ENCODE assay signal across 25 cellular contexts in genomic region chr1:204114606-204115005, GRCh38. TPM values are rescaled to one million over a fixed set of nuclear protein-coding genes. Genes with fewer than 3 reads are reported as not detected.
DNase-seq lines count a peak whose midpoint lies in the region; ATAC-seq, FAIRE-seq and TF ChIP-seq lines count a peak whose summit lies in the region.
"Had no signal": no experiment of that assay in that cellular context is flagged by ENCODE, and none has a peak within 500 bp of the region (broad histone marks: within the 10 kb centered on the region; RNA-seq: fewer than 3 reads in every experiment).

No MANE protein-coding gene starts in this region.

- no peak overlapping the region for H3K27ac ChIP-seq in kidney (ENCODE audit: low read depth in 2 of 2, low read length in 2 of 2)
- H3K27ac ChIP-seq: epithelial cell of prostate, RWPE1, tibial artery had no signal

- no peak for ATAC-seq in stimulated activated naive B cell treated with anti-CD40 and anti-IgM and Interleukin-4, amounts not matched to agents 10 μg/mL and 1 μg/mL and 100 μg/mL, for 72 hours (replicated peaks)

- no peaks in the 10 kb centered on the region for H3K36me3 Mint-ChIP-seq in stimulated activated naive B cell treated with anti-CD40 and anti-IgM and Interleukin-4, amounts not matched to agents 10 μg/mL and 1 μg/mL and 100 μg/mL, for 72 hours

- no peak for TF ChIP-seq CTCF in kidney (IDR thresholded peaks at IDR 0.05; ENCODE audit: borderline replicate concordance, extremely low read depth, insufficient read depth)

- no peak overlapping the region for H3K9ac ChIP-seq in kidney (ENCODE audit: low read length in 2 of 2)

- peaks cover 13 to 15% of the 10 kb centered on the region in 2 donors for H3K4me1 ChIP-seq in kidney (ENCODE audit: control insufficient read depth in 1 of 2, insufficient read depth in 1 of 2, low read depth in 1 of 2, low read length in 2 of 2)
- H3K4me1 ChIP-seq: Caco-2 had no signal

- intact Hi-C loops in kidney (cut with DNase I): no loop called here

- H3K9me3 ChIP-seq in kidney (ENCODE audit: control insufficient read depth in 1 of 2, low read length in 2 of 2): no peaks in the 10 kb centered on the region
- H3K9me3 ChIP-seq: Caco-2, tibial artery had no signal

- H3K27ac Mint-ChIP-seq in stimulated activated naive B cell treated with anti-CD40 and anti-IgM and Interleukin-4, amounts not matched to agents 10 μg/mL and 1 μg/mL and 100 μg/mL, for 72 hours: peak overlapping the region; percentile 51
- H3K27ac Mint-ChIP-seq: activated naive CD4-positive, alpha-beta T cell treated with anti-CD3 and anti-CD28 coated beads for 36 hours; stimulated activated naive CD8-positive, alpha-beta T cell treated with anti-CD3 and anti-CD28 coated beads, Interleukin-15, Interleukin-2, amounts not matched to agents 100 ng/mL and 50 ng/mL, for 24 hours had no signal

- in situ Hi-C loops in SK-MEL-5 (cut with HindIII; ENCODE audit: low pct_unique_long_range_greater_than_20kb, low sequenced_read_pairs): no loop called here

- no peaks in the 10 kb centered on the region for H3K9me3 Mint-ChIP-seq in stimulated activated naive B cell treated with anti-CD40 and anti-IgM and Interleukin-4, amounts not matched to agents 10 μg/mL and 1 μg/mL and 100 μg/mL, for 72 hours
- H3K9me3 Mint-ChIP-seq: activated naive CD4-positive, alpha-beta T cell treated with anti-CD3 and anti-CD28 coated beads for 36 hours; activated T-cell treated with anti-CD3 and anti-CD28 coated beads, Interleukin-2, amount 50 U/mL, for 24 hours; stimulated activated naive CD8-positive, alpha-beta T cell treated with anti-CD3 and anti-CD28 coated beads, Interleukin-15, Interleukin-2, amounts not matched to agents 100 ng/mL and 50 ng/mL, for 24 hours had no signal

- no peak overlapping the region for H3K4me3 ChIP-seq in kidney (ENCODE audit: low read length in 2 of 2)
- H3K4me3 ChIP-seq: tibial artery had no signal

- peaks cover 3 to 12% of the 10 kb centered on the region in 2 donors for H3K4me1 Mint-ChIP-seq in stimulated activated naive B cell treated with anti-CD40 and anti-IgM and Interleukin-4, amounts not matched to agents 10 μg/mL and 1 μg/mL and 100 μg/mL, for 72 hours

- FAIRE-seq in kidney (lab: Jason Lieb, UNC): no peak
- FAIRE-seq: GM19239, HTR-8/SVneo had no signal

- no peak overlapping the region for H3K4me3 Mint-ChIP-seq in stimulated activated naive B cell treated with anti-CD40 and anti-IgM and Interleukin-4, amounts not matched to agents 10 μg/mL and 1 μg/mL and 100 μg/mL, for 72 hours
- H3K4me3 Mint-ChIP-seq: activated naive CD4-positive, alpha-beta T cell treated with anti-CD3 and anti-CD28 coated beads for 36 hours; activated T-cell treated with anti-CD3 and anti-CD28 coated beads, Interleukin-2, amount 50 U/mL, for 24 hours; stimulated activated naive CD8-positive, alpha-beta T cell treated with anti-CD3 and anti-CD28 coated beads, Interleukin-15, Interleukin-2, amounts not matched to agents 100 ng/mL and 50 ng/mL, for 24 hours had no signal

- H3K36me3 ChIP-seq in kidney (ENCODE audit: control insufficient read depth in 1 of 2, insufficient read depth in 2 of 2, low read length in 2 of 2): peaks cover 21 to 37% of the 10 kb centered on the region in 2 donors

- H3K27me3 Mint-ChIP-seq in stimulated activated naive B cell treated with anti-CD40 and anti-IgM and Interleukin-4, amounts not matched to agents 10 μg/mL and 1 μg/mL and 100 μg/mL, for 72 hours: peaks cover 8 to 12% of the 10 kb centered on the region in 2 donors
- H3K27me3 Mint-ChIP-seq: activated T-cell treated with anti-CD3 and anti-CD28 coated beads, Interleukin-2, amount 50 U/mL, for 24 hours; stimulated activated naive CD8-positive, alpha-beta T cell treated with anti-CD3 and anti-CD28 coated beads, Interleukin-15, Interleukin-2, amounts not matched to agents 100 ng/mL and 50 ng/mL, for 24 hours had no signal

- DNase-seq in Kasumi-1 (lab: John Stamatoyannopoulos, UW) (peak; percentile 50 to 66), SK-MEL-5 (ENCODE audit: low read depth, low spot score) (peak; percentile 90), kidney (peak; percentile 54), iPS-NIHi7 (ENCODE audit: extremely low spot score) (no peak), SW 1271 (lab: John Stamatoyannopoulos, UW) (no peak), GM03348 (ENCODE audit: low spot score) (no peak), GOT3 (lab: John Stamatoyannopoulos, UW) (no peak)
- DNase-seq in stimulated activated naive B cell treated with anti-CD40 and anti-IgM and Interleukin-4, amounts not matched to agents 10 μg/mL and 1 μg/mL and 100 μg/mL, for 72 hours: no peak
- DNase-seq: activated CD4-positive, alpha-beta T cell treated with anti-CD3 and anti-CD28 coated beads for 1 hour; activated CD8-positive, alpha-beta memory T cell treated with anti-CD3 and anti-CD28 coated beads for 24 hours; activated naive CD4-positive, alpha-beta T cell treated with anti-CD3 and anti-CD28 coated beads for 36 hours; activated T-cell treated with anti-CD3 and anti-CD28 coated beads, Interleukin-2, amount 50 U/mL, for 24 hours; Caco-2; cortex of kidney; NCI-H2107; NCI-H510A; NK-92 treated with Interleukin-12 subunit alpha and Interleukin-12 subunit beta, amount 100 ng/mL, for 24 hours; stimulated activated CD4-positive, alpha-beta T cell treated with anti-CD3 and anti-CD28 coated beads, Interleukin-4, amount 100 ng/mL, for 1 hour; tibial artery had no signal

RNA-seq across cellular contexts. Expression of gene ETNK2, which starts 37.2 kb away (rescaled TPM):
- 21.3 and 22.7 TPM in 2 replicates for total RNA-seq in SK-MEL-5 (2014; rRNA removed; shearing (Covaris generic))
- polyA plus RNA-seq in SK-MEL-5 (2015; cell fraction: cytosol; rRNA removed): 16.4 and 17.6 TPM in 2 replicates
- 5.3 and 7.9 TPM in 2 replicates for polyA plus RNA-seq in SK-MEL-5 (2015; cell fraction: nucleus; rRNA removed)
- total RNA-seq in kidney: 33.3 TPM
- 166 TPM for polyA plus RNA-seq in kidney (ENCODE audit: insufficient read depth, low read depth, low replicate concordance)

RNA-seq across cellular contexts. Expression of gene SOX13, which starts 41.7 kb away (rescaled TPM):
- 7.7 and 9.7 TPM in 2 replicates for total RNA-seq in SK-MEL-5 (2014; rRNA removed; shearing (Covaris generic))
- 24.1 and 25.7 TPM in 2 replicates for polyA plus RNA-seq in SK-MEL-5 (2015; cell fraction: cytosol; rRNA removed)
- 48.4 and 55.3 TPM in 2 replicates for polyA plus RNA-seq in SK-MEL-5 (2015; cell fraction: nucleus; rRNA removed)
- 55.2 TPM for total RNA-seq in kidney
- 23.9 TPM for polyA plus RNA-seq in kidney (ENCODE audit: insufficient read depth, low read depth, low replicate concordance)

RNA-seq across cellular contexts. Expression of gene REN, which starts 51.5 kb away (rescaled TPM):
- not detected in 2 replicates for total RNA-seq in SK-MEL-5 (2014; rRNA removed; shearing (Covaris generic))
- not detected in 2 replicates for polyA plus RNA-seq in SK-MEL-5 (2015; cell fraction: cytosol; rRNA removed)
- polyA plus RNA-seq in SK-MEL-5 (2015; cell fraction: nucleus; rRNA removed): not detected in 2 replicates
- 32.4 TPM for total RNA-seq in kidney
- 1,159 TPM for polyA plus RNA-seq in kidney (ENCODE audit: insufficient read depth, low read depth, low replicate concordance)
- total RNA-seq: activated naive CD4-positive, alpha-beta T cell treated with anti-CD3 and anti-CD28 coated beads for 36 hours; Caco-2; LHCN-M2 had no signal

Comparison
In these comparisons a context has a peak if more than half of its experiments do, and no peak if none do; other contexts are left out.
1. DNase-seq: peak in Kasumi-1 (2 of 2), SK-MEL-5 (single experiment) and kidney (single experiment); none in stimulated activated naive B cell treated with anti-CD40 and anti-IgM and Interleukin-4, amounts not matched to agents 10 μg/mL and 1 μg/mL and 100 μg/mL, for 72 hours (single experiment), iPS-NIHi7 (single experiment), SW 1271 (0 of 2), GM03348 (single experiment) and GOT3 (single experiment).
2. RNA of gene REN, which starts 51.5 kb away (total RNA-seq): 32.4 TPM in kidney (single experiment); not detected in SK-MEL-5; every median in the first group is over 10 times any median in the second.